Comparison of ENCODE assay signal across 13 cellular contexts in genomic region chr12:8788706-8789105, GRCh38. TPM values are rescaled to one million over a fixed set of nuclear protein-coding genes. Genes with fewer than 3 reads are reported as not detected.
DNase-seq lines count a peak whose midpoint lies in the region; ATAC-seq and TF ChIP-seq lines count a peak whose summit lies in the region.
"Not testable (repeated sequence)": the region's sequence is repeated elsewhere in the genome, so short reads cannot be mapped to it uniquely, and the experiment has no call there.
"Had no signal": no experiment of that assay in that cellular context is flagged by ENCODE, and none has a peak within 500 bp of the region (broad histone marks: within the 10 kb centered on the region; RNA-seq: fewer than 3 reads in every experiment).

No MANE protein-coding gene starts in this region.

- H3K79me1 ChIP-seq in mesenchymal stem cell (replicated peaks; ENCODE audit: low read length, poor library complexity, severe bottlenecking); neuronal stem cell (ENCODE audit: low read depth, low read length): not testable (repeated sequence)

- intact Hi-C loops in OCI-LY7 (cut with micrococcal nuclease; ENCODE audit: unreplicated experiment), result not testable (repeated sequence)

- H3K27me3 Mint-ChIP-seq in activated CD8-positive, alpha-beta T cell treated with anti-CD3 and anti-CD28 coated beads, Interleukin-2, amount 10 ng/mL, durations not matched to agents 7 days and 5 days (ENCODE audit: low read depth); activated naive CD8-positive, alpha-beta T cell treated with anti-CD3 and anti-CD28 coated beads, Interleukin-2, amount 10 ng/mL, durations not matched to agents 7 days and 5 days: not testable (repeated sequence)
- peaks cover 14% of the 10 kb centered on the region for H3K27me3 Mint-ChIP-seq in type B pancreatic cell

- not testable (repeated sequence) for BruUV-seq in OCI-LY7 (replicated peaks; lab: Mats Ljungman, UMichigan)

- not testable (repeated sequence) for H3K9me2 ChIP-seq in OCI-LY7 (ENCODE audit: insufficient read depth, low read length)

- H2BK120ac ChIP-seq in mesenchymal stem cell (ENCODE audit: low read depth, low read length); neuronal stem cell (ENCODE audit: low read depth, low read length): not testable (repeated sequence)

- H3K4me3 ChIP-seq in GM08714 (ENCODE audit: low read length) (peak overlapping the region; percentile 58; the same call in 1 of the 2 replicates), OCI-LY7 (ENCODE audit: low read depth, low read length, poor library complexity, severe bottlenecking) (peak overlapping the region; percentile 77), cardiac muscle cell (peak overlapping the region; percentile 16), mesenchymal stem cell (ENCODE audit: insufficient read depth in 1 of 2, low read depth in 1 of 2, low read length in 2 of 2) (peak overlapping the region in 1 of 2 experiments; percentile 56), neuronal stem cell (ENCODE audit: low read length in 2 of 2) (peak overlapping the region; percentile 63 to 84)

- H2BK15ac ChIP-seq in mesenchymal stem cell (ENCODE audit: low read depth, poor library complexity, severe bottlenecking); neuronal stem cell (ENCODE audit: low read length): not testable (repeated sequence)

- H2AK5ac ChIP-seq in mesenchymal stem cell (ENCODE audit: low read length, severe bottlenecking); neuronal stem cell (ENCODE audit: low read depth, low read length): not testable (repeated sequence)

- ATAC-seq in activated CD8-positive, alpha-beta T cell treated with anti-CD3 and anti-CD28 coated beads, Interleukin-2, amount 10 ng/mL, durations not matched to agents 7 days and 5 days; activated naive CD8-positive, alpha-beta T cell treated with anti-CD3 and anti-CD28 coated beads, Interleukin-2, amount 10 ng/mL, durations not matched to agents 7 days and 5 days (ENCODE audit: low read depth): not testable (repeated sequence)

- CTCF ChIA-PET in OCI-LY7 (lab: Charles Lee; ENCODE audit: unreplicated experiment); activated CD8-positive, alpha-beta T cell treated with anti-CD3 and anti-CD28 coated beads, Interleukin-2, amount 10 ng/mL, durations not matched to agents 7 days and 5 days (lab: Charles Lee): not testable (repeated sequence)

- not testable (repeated sequence) for H3K27me3 ChIP-seq in cardiac muscle cell; mesenchymal stem cell (ENCODE audit: control insufficient read depth in 1 of 2, insufficient read depth in 1 of 2, low read length in 2 of 2); neuronal stem cell (ENCODE audit: control insufficient read depth in 3 of 3, insufficient read depth in 3 of 3, low read depth in 1 of 3, low read length in 3 of 3)

- not testable (repeated sequence) for H3K4me1 Mint-ChIP-seq in activated CD8-positive, alpha-beta T cell treated with anti-CD3 and anti-CD28 coated beads, Interleukin-2, amount 10 ng/mL, durations not matched to agents 7 days and 5 days (ENCODE audit: low read depth); activated naive CD8-positive, alpha-beta T cell treated with anti-CD3 and anti-CD28 coated beads, Interleukin-2, amount 10 ng/mL, durations not matched to agents 7 days and 5 days; type B pancreatic cell (ENCODE audit: unreplicated experiment)

- POLR2A ChIA-PET in OCI-LY7 (lab: Charles Lee); activated CD8-positive, alpha-beta T cell treated with anti-CD3 and anti-CD28 coated beads, Interleukin-2, amount 10 ng/mL, durations not matched to agents 7 days and 5 days (lab: Charles Lee); activated naive CD8-positive, alpha-beta T cell treated with anti-CD3 and anti-CD28 coated beads, Interleukin-2, amount 10 ng/mL, durations not matched to agents 7 days and 5 days (lab: Charles Lee): not testable (repeated sequence)

- not testable (repeated sequence) for H2AFZ ChIP-seq in OCI-LY7 (ENCODE audit: low read length); mesenchymal stem cell (ENCODE audit: low read depth, low read length)
- H2AFZ ChIP-seq in neuronal stem cell (ENCODE audit: low read length), result peak overlapping the region; percentile 68

- not testable (repeated sequence) for H2BK12ac ChIP-seq in mesenchymal stem cell (ENCODE audit: low read length in 2 of 2); neuronal stem cell (ENCODE audit: low read length)

- not testable (repeated sequence) for H3K79me2 ChIP-seq in OCI-LY7 (ENCODE audit: insufficient read depth, low read depth, low read length)

- H3K4me3 Mint-ChIP-seq in activated CD8-positive, alpha-beta T cell treated with anti-CD3 and anti-CD28 coated beads, Interleukin-2, amount 10 ng/mL, durations not matched to agents 7 days and 5 days, result peak overlapping the region; percentile 67
- H3K4me3 Mint-ChIP-seq in activated naive CD8-positive, alpha-beta T cell treated with anti-CD3 and anti-CD28 coated beads, Interleukin-2, amount 10 ng/mL, durations not matched to agents 7 days and 5 days, result peak overlapping the region; percentile 70
- peak overlapping the region; percentile 86 for H3K4me3 Mint-ChIP-seq in type B pancreatic cell

- TF ChIP-seq CTCF in OCI-LY7 (conservative IDR thresholded peaks at IDR 0.05; ENCODE audit: low read length); cardiac muscle cell (IDR thresholded peaks at IDR 0.05; ENCODE audit: low read depth, low read length); type B pancreatic cell (conservative IDR thresholded peaks at IDR 0.05): not testable (repeated sequence)

- not testable (repeated sequence) for H3K36me3 Mint-ChIP-seq in activated CD8-positive, alpha-beta T cell treated with anti-CD3 and anti-CD28 coated beads, Interleukin-2, amount 10 ng/mL, durations not matched to agents 7 days and 5 days (ENCODE audit: low read depth); activated naive CD8-positive, alpha-beta T cell treated with anti-CD3 and anti-CD28 coated beads, Interleukin-2, amount 10 ng/mL, durations not matched to agents 7 days and 5 days
- H3K36me3 Mint-ChIP-seq in type B pancreatic cell, result peaks cover 11% of the 10 kb centered on the region

- H3K4me2 ChIP-seq in OCI-LY7 (ENCODE audit: low read length) (peak overlapping the region; percentile 60), mesenchymal stem cell (ENCODE audit: low read length, poor library complexity, severe bottlenecking) (peak overlapping the region; percentile 89), neuronal stem cell (ENCODE audit: insufficient read depth, low read length, poor library complexity, severe bottlenecking) (peak overlapping the region; percentile 40)

- H4K20me1 ChIP-seq in OCI-LY7 (ENCODE audit: insufficient read depth, low read length), result not testable (repeated sequence)

- not testable (repeated sequence) for H3K9me3 ChIP-seq in OCI-LY7 (ENCODE audit: low read length); cardiac muscle cell (ENCODE audit: low read depth); mesenchymal stem cell (ENCODE audit: control insufficient read depth, low read length)
- H3K9me3 ChIP-seq in neuronal stem cell (replicated peaks in 1 of 2; ENCODE audit: control insufficient read depth in 2 of 2, insufficient read depth in 1 of 2, low read depth in 1 of 2, low read length in 2 of 2), result peaks cover 3 to 16% of the 10 kb centered on the region in 2 donors

- H2BK5ac ChIP-seq in mesenchymal stem cell (ENCODE audit: low read depth, low read length, poor library complexity, severe bottlenecking); neuronal stem cell (ENCODE audit: low read length): not testable (repeated sequence)

- not testable (repeated sequence) for H3K4ac ChIP-seq in mesenchymal stem cell (ENCODE audit: low read depth in 1 of 2, low read length in 2 of 2); neuronal stem cell (ENCODE audit: low read length)

- not testable (repeated sequence) for H4K8ac ChIP-seq in mesenchymal stem cell (ENCODE audit: low read length); neuronal stem cell (ENCODE audit: low read depth, low read length)

- not testable (repeated sequence) for H3K18ac ChIP-seq in mesenchymal stem cell (ENCODE audit: low read depth in 1 of 2, low read length in 2 of 2); neuronal stem cell (ENCODE audit: low read length)

- H4K91ac ChIP-seq in mesenchymal stem cell (ENCODE audit: low read length); neuronal stem cell (ENCODE audit: low read depth, low read length, poor library complexity): not testable (repeated sequence)

- H3K36me3 ChIP-seq in OCI-LY7 (ENCODE audit: insufficient read depth, low read length) (peaks cover 12% of the 10 kb centered on the region), neuronal stem cell (replicated peaks in 1 of 2; ENCODE audit: control insufficient read depth in 2 of 2, insufficient read depth in 2 of 2, low read length in 2 of 2) (peaks cover 5 to 21% of the 10 kb centered on the region in 2 donors)
- not testable (repeated sequence) for H3K36me3 ChIP-seq in cardiac muscle cell; mesenchymal stem cell (ENCODE audit: control insufficient read depth in 1 of 2, insufficient read depth in 2 of 2, low read depth in 1 of 2, low read length in 2 of 2)

- peak overlapping the region; percentile 39 for H3K27ac ChIP-seq in OCI-LY7 (ENCODE audit: low read depth, low read length, poor library complexity, severe bottlenecking)
- not testable (repeated sequence) for H3K27ac ChIP-seq in cardiac muscle cell; mesenchymal stem cell (ENCODE audit: low read length, poor library complexity, severe bottlenecking); neuronal stem cell (replicated peaks; ENCODE audit: low read length)

- peak; percentile 32 for DNase-seq in OCI-LY7 (ENCODE audit: low spot score)
- DNase-seq in activated CD8-positive, alpha-beta T cell treated with anti-CD3 and anti-CD28 coated beads, Interleukin-2, amount 10 ng/mL, durations not matched to agents 7 days and 5 days; activated naive CD8-positive, alpha-beta T cell treated with anti-CD3 and anti-CD28 coated beads, Interleukin-2, amount 10 ng/mL, durations not matched to agents 7 days and 5 days; cardiac muscle cell (ENCODE audit: low read depth in 1 of 2, low spot score in 1 of 2); mesenchymal stem cell; neuronal stem cell (ENCODE audit: low spot score); type B pancreatic cell (ENCODE audit: extremely low spot score, unreplicated experiment): not testable (repeated sequence)

- H3K9me3 Mint-ChIP-seq in activated CD8-positive, alpha-beta T cell treated with anti-CD3 and anti-CD28 coated beads, Interleukin-2, amount 10 ng/mL, durations not matched to agents 7 days and 5 days (ENCODE audit: insufficient read depth); activated naive CD8-positive, alpha-beta T cell treated with anti-CD3 and anti-CD28 coated beads, Interleukin-2, amount 10 ng/mL, durations not matched to agents 7 days and 5 days; type B pancreatic cell: not testable (repeated sequence)

- H3K4me1 ChIP-seq in OCI-LY7 (ENCODE audit: insufficient read depth, low read length, poor library complexity, severe bottlenecking); cardiac muscle cell (ENCODE audit: low read depth); mesenchymal stem cell (ENCODE audit: control insufficient read depth, insufficient read depth, low read depth, low read length); neuronal stem cell (ENCODE audit: control insufficient read depth in 2 of 2, insufficient read depth in 1 of 2, low read depth in 1 of 2, low read length in 2 of 2): not testable (repeated sequence)

- peak overlapping the region; percentile 55 for H3K27ac Mint-ChIP-seq in activated CD8-positive, alpha-beta T cell treated with anti-CD3 and anti-CD28 coated beads, Interleukin-2, amount 10 ng/mL, durations not matched to agents 7 days and 5 days
- H3K27ac Mint-ChIP-seq in activated naive CD8-positive, alpha-beta T cell treated with anti-CD3 and anti-CD28 coated beads, Interleukin-2, amount 10 ng/mL, durations not matched to agents 7 days and 5 days, result peak overlapping the region; percentile 48
- not testable (repeated sequence) for H3K27ac Mint-ChIP-seq in type B pancreatic cell

- not testable (repeated sequence) for H3K23ac ChIP-seq in mesenchymal stem cell (ENCODE audit: low read length in 2 of 2); neuronal stem cell (ENCODE audit: low read depth, low read length, poor library complexity)

- H3K9ac ChIP-seq in mesenchymal stem cell (ENCODE audit: low read length); neuronal stem cell (ENCODE audit: low read depth, low read length, poor library complexity): not testable (repeated sequence)

- WGBS in mesenchymal stem cell, result 23% methylated on average over 13 of the region's 13 CpGs
- WGBS in neuronal stem cell (ENCODE audit: extremely low coverage in 2 of 2, insufficient read length in 2 of 2, insufficient replicate concordance in 1 of 2), 2 donors, result no CpG with 5 or more reads among the region's 13 CpGs

- H3K14ac ChIP-seq in mesenchymal stem cell (ENCODE audit: low read length in 2 of 2); neuronal stem cell (ENCODE audit: low read length): not testable (repeated sequence)

RNA-seq across cellular contexts. Expression of gene A2ML1, which starts 33.7 kb away (rescaled TPM):
- total RNA-seq in OCI-LY7 (2014; rRNA removed; shearing (Covaris generic)), result not detected in 2 replicates
- total RNA-seq in OCI-LY7 (2022), result not detected in 2 replicates
- total RNA-seq in activated CD8-positive, alpha-beta T cell treated with anti-CD3 and anti-CD28 coated beads, Interleukin-2, amount 10 ng/mL, durations not matched to agents 7 days and 5 days, result not detected
- not detected for total RNA-seq in activated naive CD8-positive, alpha-beta T cell treated with anti-CD3 and anti-CD28 coated beads, Interleukin-2, amount 10 ng/mL, durations not matched to agents 7 days and 5 days
- 0.04 TPM in 1 of 2 replicates, not detected in the other for total RNA-seq in cardiac muscle cell
- polyA plus RNA-seq in cardiac muscle cell, result not detected in 2 replicates
- not detected for polyA plus RNA-seq in mesenchymal stem cell (2013, experiment 1 of 2)
- not detected for polyA plus RNA-seq in mesenchymal stem cell (2013, experiment 2 of 2)
- 0.01 TPM for polyA plus RNA-seq in neuronal stem cell (2013, experiment 1 of 2)
- 0.03 TPM for polyA plus RNA-seq in neuronal stem cell (2013, experiment 2 of 2)
- 3.8 and 26.0 TPM in 2 replicates for total RNA-seq in type B pancreatic cell (ENCODE audit: low replicate concordance)
- total RNA-seq: fibroblast of villous mesenchyme, NCI-H460, omental fat pad, spleen had no signal
- polyA plus RNA-seq: AG04450 had no signal
